In the genomic region with DNA sequence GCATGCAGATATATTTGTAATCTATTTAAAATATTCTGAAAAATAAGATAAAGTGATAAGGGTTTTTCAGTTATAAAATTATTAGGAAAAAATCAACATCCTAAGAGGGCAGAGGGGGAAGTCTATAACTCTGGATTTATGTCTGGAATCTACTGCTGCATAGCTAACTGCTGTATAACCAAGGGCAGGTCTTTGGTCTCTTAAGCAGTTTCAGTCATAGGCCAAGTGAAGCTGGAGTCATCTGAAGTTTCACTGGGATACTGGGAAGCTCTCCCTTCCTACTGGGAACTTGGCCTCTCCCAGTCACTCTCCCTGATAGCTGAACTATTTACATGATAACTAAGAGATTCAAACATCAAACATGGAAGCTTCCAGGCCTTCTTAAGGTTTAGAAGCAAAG, we compare ENCODE assay signal across 19 cellular contexts.
"Had no signal": no experiment of that assay in that cellular context is flagged by ENCODE, and none has a peak within 500 bp of the region (broad histone marks: within the 10 kb centered on the region; RNA-seq: fewer than 3 reads in every experiment).

No MANE protein-coding gene starts in this region.

- DNase-seq: cortex of kidney; dorsolateral prefrontal cortex; effector CD8-positive, alpha-beta T cell; heart right ventricle; hypothalamus; left ventricle myocardium inferior; lower lobe of right lung; natural killer cell; nucleus accumbens; ovary; small intestine; stimulated activated CD4-positive, alpha-beta T cell treated with anti-CD3 and anti-CD28 coated beads, Interleukin-2, amount 100 ng/mL, for 48 hours; stimulated activated naive CD4-positive, alpha-beta T cell treated with Interleukin-2 at 50 U/mL for 16 hours; trophoblast cell had no signal

- H3K4me3 Mint-ChIP-seq: memory B cell, mesothelial cell of epicardium, natural killer cell, neural crest cell had no signal

- H3K27me3 ChIP-seq: dorsolateral prefrontal cortex, heart right ventricle, ovary, right atrium auricular region had no signal

- H3K4me1 Mint-ChIP-seq: memory B cell, mesothelial cell of epicardium, natural killer cell, neural crest cell had no signal

- H3K9me3 Mint-ChIP-seq: mesothelial cell of epicardium, neural crest cell had no signal

- H3K36me3 Mint-ChIP-seq: memory B cell, mesothelial cell of epicardium, natural killer cell had no signal

- H3K4me3 ChIP-seq: dorsolateral prefrontal cortex, heart right ventricle, left ventricle myocardium inferior, lower lobe of right lung, ovary, right atrium auricular region had no signal

- H3K27me3 Mint-ChIP-seq: memory B cell had no signal

- H3K9me3 ChIP-seq: heart right ventricle, left ventricle myocardium inferior, lower lobe of right lung, ovary, right atrium auricular region had no signal

- H3K27ac ChIP-seq: dorsolateral prefrontal cortex, heart right ventricle, left ventricle myocardium inferior, lower lobe of right lung, ovary, right atrium auricular region had no signal

- H3K4me1 ChIP-seq: heart right ventricle, left ventricle myocardium inferior, lower lobe of right lung, right atrium auricular region had no signal

- H3K36me3 ChIP-seq: heart right ventricle, left ventricle myocardium inferior, lower lobe of right lung, ovary, right atrium auricular region had no signal

- H3K27ac Mint-ChIP-seq: memory B cell, mesothelial cell of epicardium, natural killer cell had no signal

- ATAC-seq: esophagus mucosa, heart right ventricle, lower lobe of right lung, natural killer cell had no signal
